ENCODE assay signal across 8 cellular contexts in the genomic region with DNA sequence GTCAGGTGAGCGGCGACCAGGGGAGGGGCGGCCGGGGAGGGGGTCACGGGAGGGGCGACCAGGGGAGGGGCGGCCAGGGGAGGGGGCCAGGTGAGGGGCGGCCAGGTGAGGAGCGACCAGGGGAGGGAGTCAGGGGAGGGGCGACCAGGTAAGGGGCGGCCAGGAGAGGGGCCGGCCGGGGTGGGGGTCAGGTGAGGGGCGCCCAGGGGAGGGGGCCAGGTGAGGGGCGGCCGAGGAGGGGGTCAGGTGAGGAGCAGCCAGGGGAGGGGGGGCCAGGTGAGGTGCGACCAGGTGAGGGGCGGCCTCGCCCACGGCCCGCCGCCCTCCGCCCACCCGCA. TPM values are rescaled to one million over a fixed set of nuclear protein-coding genes. Genes with fewer than 3 reads are reported as not detected.
A peak's percentile ranks its signal among the peaks of the same experiment; 100 is the strongest.
DNase-seq lines count a peak whose midpoint lies in the region; ATAC-seq, FAIRE-seq and TF ChIP-seq lines count a peak whose summit lies in the region.

No MANE protein-coding gene starts in this region.

- no peak for TF ChIP-seq CTCF in HL-60 (IDR thresholded peaks at IDR 0.05; ENCODE audit: insufficient read depth, low read length)
- TF ChIP-seq CTCF in astrocyte of the spinal cord (IDR thresholded peaks at IDR 0.05; ENCODE audit: low read depth, low read length), result no peak
- no peak for TF ChIP-seq CTCF in keratinocyte (optimal IDR thresholded peaks at IDR 0.05 in 1 of 3, IDR thresholded peaks at IDR 0.05 in 1 of 3, conservative IDR thresholded peaks at IDR 0.05 in 1 of 3; ENCODE audit: extremely low read depth in 1 of 3, insufficient read depth in 2 of 3, low read length in 3 of 3)
- TF ChIP-seq CTCF in thoracic aorta (IDR thresholded peaks at IDR 0.05), result no peak

- dilution Hi-C loops in keratinocyte (cut with MboI; ENCODE audit: extremely low pct_ligation_motif_present, low sequenced_read_pairs), result no loop called here

- no peak for FAIRE-seq in keratinocyte (lab: Jason Lieb, UNC)

- no peaks in the 10 kb centered on the region for H3K4me1 ChIP-seq in keratinocyte (ENCODE audit: control insufficient read depth, extremely low read depth, insufficient read depth, low read length)
- H3K4me1 ChIP-seq in thoracic aorta (ENCODE audit: control insufficient read depth in 1 of 2, low read depth in 2 of 2), result peaks cover 5 to 6% of the 10 kb centered on the region in 2 donors

- in situ Hi-C loops in astrocyte of the spinal cord (cut with HindIII; ENCODE audit: low sequenced_read_pairs), result no loop called here

- H3K27me3 ChIP-seq in HL-60 (ENCODE audit: insufficient read depth, poor library complexity, severe bottlenecking) (no peaks in the 10 kb centered on the region), keratinocyte (ENCODE audit: control insufficient read depth, extremely low read depth, insufficient read depth, low read length) (no peaks in the 10 kb centered on the region), thoracic aorta (replicated peaks; ENCODE audit: insufficient read depth) (no peaks in the 10 kb centered on the region)

- no peak for ATAC-seq in thoracic aorta (ENCODE audit: insufficient number of reproducible peaks, low FRiP score, low read depth)
- no peak for ATAC-seq in GM18502 (IDR thresholded peaks at IDR 0.05; ENCODE audit: poor library complexity, unreplicated experiment)

- no peaks in the 10 kb centered on the region for H3K79me2 ChIP-seq in keratinocyte (ENCODE audit: control insufficient read depth, insufficient read depth, low read length)

- H3K9me3 ChIP-seq in keratinocyte (ENCODE audit: control insufficient read depth, low read depth, low read length) (no peaks in the 10 kb centered on the region), thoracic aorta (no peaks in the 10 kb centered on the region)

- H3K27ac ChIP-seq in HL-60 (replicated peaks) (no peak overlapping the region), keratinocyte (ENCODE audit: control insufficient read depth, insufficient read depth, low read length) (no peak overlapping the region), thoracic aorta (no peak overlapping the region)

- H3K36me3 ChIP-seq in keratinocyte (ENCODE audit: control insufficient read depth in 2 of 2, extremely low read depth in 1 of 2, insufficient read depth in 2 of 2, low read length in 2 of 2) (no peaks in the 10 kb centered on the region), thoracic aorta (peaks cover 4% of the 10 kb centered on the region)

- DNase-seq in HL-60 (ENCODE audit: low read depth in 1 of 2, low spot score in 1 of 2) (no peak), astrocyte of the spinal cord (ENCODE audit: low read depth, low spot score) (no peak), keratinocyte (ENCODE audit: low read depth, low spot score) (no peak), thoracic aorta (ENCODE audit: low spot score) (no peak), NCI-H774 (lab: John Stamatoyannopoulos, UW) (no peak)
- DNase-seq in stimulated activated CD8-positive, alpha-beta memory T cell treated with anti-CD3 and anti-CD28 coated beads, Interleukin-4, amount 100 ng/mL, for 48 hours, result no peak
- no peak for DNase-seq in activated CD4-positive, alpha-beta T cell treated with anti-CD3 and anti-CD28 coated beads, Interleukin-2, amount 50 U/mL, for 1 hour

- no peak overlapping the region for H2AFZ ChIP-seq in keratinocyte (ENCODE audit: control insufficient read depth, low read length)

- H4K20me1 ChIP-seq in keratinocyte (ENCODE audit: control insufficient read depth, extremely low read depth, insufficient read depth, low read length), result no peaks in the 10 kb centered on the region

- peak overlapping the region; percentile 20 for H3K4me2 ChIP-seq in keratinocyte (ENCODE audit: control insufficient read depth, extremely low read depth, insufficient read depth, low read depth, low read length)

- no peaks in the 10 kb centered on the region for H3K9me1 ChIP-seq in keratinocyte (ENCODE audit: control insufficient read depth, extremely low read depth, insufficient read depth, low read length)

- peak overlapping the region; percentile 39 for H3K4me3 ChIP-seq in HL-60 (replicated peaks; ENCODE audit: insufficient read depth, low read length)
- H3K4me3 ChIP-seq in astrocyte of the spinal cord (ENCODE audit: low read depth, low read length), result peak overlapping the region; percentile 8
- H3K4me3 ChIP-seq in keratinocyte (ENCODE audit: control insufficient read depth in 2 of 3, extremely low read depth in 1 of 3, insufficient read depth in 2 of 3, low read depth in 1 of 3, low read length in 3 of 3), result peak overlapping the region in 2 of 3 experiments; percentile 40 to 50
- peak overlapping the region; percentile 73 for H3K4me3 ChIP-seq in thoracic aorta

- H3K9ac ChIP-seq in keratinocyte (ENCODE audit: control insufficient read depth, extremely low read depth, insufficient read depth, low read length), result peak overlapping the region; percentile 67

RNA-seq across cellular contexts. Expression of gene TESMIN, which starts 0.4 kb away (rescaled TPM):
- 2.4 to 4.9 TPM (median 4.0 TPM) in 3 replicates for polyA plus RNA-seq in keratinocyte
- 0.89 TPM for polyA plus RNA-seq in keratinocyte (2011; ENCODE audit: low read depth)
- 2.8 and 4.8 TPM in 2 replicates for polyA plus RNA-seq in keratinocyte (2011; cell fraction: cytosol; rRNA removed)
- polyA plus RNA-seq in keratinocyte (2011; cell fraction: nucleus; rRNA removed), result 10.1 and 10.3 TPM in 2 replicates
- polyA plus RNA-seq in keratinocyte (2012; ENCODE audit: low replicate concordance), result 0.41 and 6.3 TPM in 2 replicates
- 0.63 to 1.8 TPM (median 0.77 TPM) in 3 replicates for polyA minus RNA-seq in keratinocyte
- polyA minus RNA-seq in keratinocyte (2011; cell fraction: cytosol; rRNA and poly(A)+ RNA removed), result 3.6 TPM
- polyA minus RNA-seq in keratinocyte (2011; cell fraction: nucleus; rRNA and poly(A)+ RNA removed), result 1.7 and 2.4 TPM in 2 replicates
- total RNA-seq in thoracic aorta, result 1 to 10 TPM in 1 of 2 donors, not detected in 1; 2.8 TPM

Comparison
In these comparisons a context has a peak if more than half of its experiments do, and no peak if none do; other contexts are left out.
1. H3K4me3 ChIP-seq: peak in every context shown above with its lines; median percentile 73 in thoracic aorta; 45 in keratinocyte; 39 in HL-60; 8 in astrocyte of the spinal cord.